Comparison of ENCODE assay signal across 8 cellular contexts in the genomic region with DNA sequence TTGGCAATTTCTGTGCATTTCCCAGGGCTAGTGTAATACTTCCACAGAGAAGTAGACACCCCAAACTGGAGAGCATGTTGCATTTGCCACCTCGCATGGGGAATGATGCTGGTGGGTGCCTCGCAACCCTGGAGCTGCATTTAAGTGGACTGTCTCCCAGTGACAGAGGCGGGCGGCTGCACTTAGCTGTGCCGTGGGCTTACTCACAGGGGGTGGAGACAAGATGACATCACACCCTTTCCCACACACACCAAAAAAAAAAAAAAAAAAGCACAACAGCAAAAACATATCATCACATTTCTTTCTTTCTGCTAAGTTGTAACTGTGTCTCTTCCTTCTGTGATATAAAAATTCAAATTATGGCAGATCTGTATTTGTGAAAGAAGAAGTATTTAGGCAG. TPM values are rescaled to one million over a fixed set of nuclear protein-coding genes. Genes with fewer than 3 reads are reported as not detected.
DNase-seq lines count a peak whose midpoint lies in the region; ATAC-seq and TF ChIP-seq lines count a peak whose summit lies in the region.

Gene ABI3BP, minus strand, starts transcription at position 113 of the 400 bp plus-strand sequence. Its CDS starts 37 bp downstream, at position 76.

- H3K4me1 Mint-ChIP-seq in effector memory CD8-positive, alpha-beta T cell (ENCODE audit: low read depth in 2 of 2): no peaks in the 10 kb centered on the region

- DNase-seq in AG08395 (ENCODE audit: low spot score): peak; percentile 88
- peak; percentile 5 for DNase-seq in NB4 (ENCODE audit: low read depth)
- DNase-seq in lung (ENCODE audit: low spot score): peak; percentile 60
- peak; percentile 56 to 68 for DNase-seq in tibial nerve (ENCODE audit: low spot score in 2 of 2)
- DNase-seq in T-helper 9 cell: no peak
- DNase-seq in effector memory CD8-positive, alpha-beta T cell: no peak

- ATAC-seq in lung (ENCODE audit: insufficient read depth, low FRiP score): peak; percentile 78
- ATAC-seq in HG02588 (IDR thresholded peaks at IDR 0.05; ENCODE audit: unreplicated experiment): no peak
- no peak for ATAC-seq in effector memory CD8-positive, alpha-beta T cell (replicated peaks)

- H3K4me3 ChIP-seq in NB4 (ENCODE audit: low read depth, low read length): no peak within 1 kb of the TSS
- peak within 1 kb of the TSS; percentile 40 to 62 for H3K4me3 ChIP-seq in duodenal mucosa (ENCODE audit: low read depth in 1 of 2, low read length in 2 of 2)
- H3K4me3 ChIP-seq in lung: peak within 1 kb of the TSS; percentile 27
- peak within 1 kb of the TSS; percentile 20 to 52 (median 34) for H3K4me3 ChIP-seq in tibial nerve

- H3K36me3 Mint-ChIP-seq in effector memory CD8-positive, alpha-beta T cell (ENCODE audit: insufficient read depth): no peaks in the 10 kb centered on the region

- H3K9me3 Mint-ChIP-seq in effector memory CD8-positive, alpha-beta T cell: no peaks in the 10 kb centered on the region

- no peaks in the 10 kb centered on the region for H3K27me3 Mint-ChIP-seq in effector memory CD8-positive, alpha-beta T cell

- TF ChIP-seq CTCF in NB4 (IDR thresholded peaks at IDR 0.05; ENCODE audit: low read depth, low read length) (no peak), lung (IDR thresholded peaks at IDR 0.05; ENCODE audit: control extremely low read depth, extremely low read depth) (no peak), tibial nerve (IDR thresholded peaks at IDR 0.05) (no peak)

- no peak within 1 kb of the TSS for H3K27ac Mint-ChIP-seq in effector memory CD8-positive, alpha-beta T cell

- H3K36me3 ChIP-seq in duodenal mucosa (ENCODE audit: control insufficient read depth in 1 of 2, insufficient read depth in 2 of 2, low read length in 2 of 2) (no peaks in the 10 kb centered on the region), lung (ENCODE audit: control insufficient read depth in 2 of 2, insufficient read depth in 2 of 2, low read length in 2 of 2) (no peaks in the 10 kb centered on the region), tibial nerve (no peaks in the 10 kb centered on the region)

- H3K4me3 Mint-ChIP-seq in effector memory CD8-positive, alpha-beta T cell: no peak within 1 kb of the TSS

- H3K4me1 ChIP-seq in duodenal mucosa (ENCODE audit: control insufficient read depth in 1 of 2, insufficient read depth in 2 of 2, low read length in 2 of 2): peaks cover 0 to 7% of the 10 kb centered on the region in 2 donors
- no peaks in the 10 kb centered on the region for H3K4me1 ChIP-seq in lung (ENCODE audit: control insufficient read depth in 2 of 2, insufficient read depth in 2 of 2, low read length in 2 of 2)
- peaks cover 0 to 22% (median 0%) of the 10 kb centered on the region in 4 donors for H3K4me1 ChIP-seq in tibial nerve

- 30 to 36% methylated on average over 5 of the region's 5 CpGs for WGBS in lung, 2 donors
- 0 to 6% methylated on average over 5 of the region's 5 CpGs for WGBS in tibial nerve, 2 donors

- H3K9ac ChIP-seq in duodenal mucosa (ENCODE audit: low read depth in 1 of 2, low read length in 2 of 2): peak within 1 kb of the TSS in 1 of 2 donors; percentile 12

- H3K27ac ChIP-seq in duodenal mucosa (ENCODE audit: low read depth, low read length): no peak within 1 kb of the TSS
- H3K27ac ChIP-seq in lung (ENCODE audit: low read depth in 1 of 2, low read length in 1 of 2): peak within 1 kb of the TSS in 1 of 2 donors; percentile 72
- peak within 1 kb of the TSS; percentile 56 to 81 (median 74) for H3K27ac ChIP-seq in tibial nerve

- H3K27me3 ChIP-seq in duodenal mucosa (ENCODE audit: control insufficient read depth in 1 of 2, insufficient read depth in 2 of 2, low read length in 2 of 2): no peaks in the 10 kb centered on the region
- H3K27me3 ChIP-seq in lung (ENCODE audit: control insufficient read depth, insufficient read depth): no peaks in the 10 kb centered on the region
- H3K27me3 ChIP-seq in tibial nerve: no peaks in the 10 kb centered on the region

- peak in 1 of 2 donors; percentile 82 for TF ChIP-seq EP300 in tibial nerve (IDR thresholded peaks at IDR 0.05)

- no peaks in the 10 kb centered on the region for H3K9me3 ChIP-seq in duodenal mucosa (ENCODE audit: control insufficient read depth in 1 of 2, low read length in 2 of 2)
- no peaks in the 10 kb centered on the region for H3K9me3 ChIP-seq in lung (ENCODE audit: control insufficient read depth in 2 of 2, insufficient read depth in 1 of 2, low read length in 1 of 2)
- no peaks in the 10 kb centered on the region for H3K9me3 ChIP-seq in tibial nerve

- TF ChIP-seq POLR2A in NB4 (IDR thresholded peaks at IDR 0.05; ENCODE audit: extremely low read depth, insufficient read length): no peak
- peak in 1 of 2 donors; percentile 55 for TF ChIP-seq POLR2A in tibial nerve (IDR thresholded peaks at IDR 0.05)

RNA-seq across cellular contexts. Expression of gene ABI3BP, which starts in this region (rescaled TPM):
- total RNA-seq in lung: 10 to 100 TPM; 86.7 to 87.5 TPM
- 10 to 100 TPM; 21.9 to 33.0 TPM for polyA plus RNA-seq in lung
- 100 to 1,000 TPM in 3 of 4 donors, 10 to 100 TPM in 1; 39.6 to 189 (median 139) TPM for total RNA-seq in tibial nerve

Comparison
In these comparisons a context has a peak if more than half of its experiments do, and no peak if none do; other contexts are left out.
1. DNase-seq: peak in AG08395 (single experiment), NB4 (single experiment), lung (single experiment) and tibial nerve (2 of 2); none in T-helper 9 cell (single experiment) and effector memory CD8-positive, alpha-beta T cell (0 of 3).